ENCODE assay signal across 18 cellular contexts in genomic region chr1:110171134-110171733, GRCh38. TPM values are rescaled to one million over a fixed set of nuclear protein-coding genes. Genes with fewer than 3 reads are reported as not detected.
DNase-seq lines count a peak whose midpoint lies in the region; ATAC-seq, FAIRE-seq and TF ChIP-seq lines count a peak whose summit lies in the region.
"Had no signal": no experiment of that assay in that cellular context is flagged by ENCODE, and none has a peak within 500 bp of the region (broad histone marks: within the 10 kb centered on the region; RNA-seq: fewer than 3 reads in every experiment).

No MANE protein-coding gene starts in this region.

- DNase-seq in G401 (ENCODE audit: low spot score) (peak; percentile 66), NCI-H2171 treated with DMSO at 0.1 percent for 48 hours (lab: John Stamatoyannopoulos, UW) (peak; percentile 89), astrocyte of the hippocampus (ENCODE audit: low read depth, low spot score) (peak; percentile 18), renal cortical epithelial cell (ENCODE audit: low read depth) (peak; percentile 36), RCC 7860 (ENCODE audit: low spot score) (no peak), coronary artery (ENCODE audit: low spot score) (no peak)
- DNase-seq: activated CD4-positive, alpha-beta T cell treated with anti-CD3 and anti-CD28 coated beads for 36 hours; left ventricle myocardium inferior; MV-4-11; NCI-H526; RPMI8226; T-helper 17 cell had no signal

- no peak for FAIRE-seq in RCC 7860 (lab: Jason Lieb, UNC)
- FAIRE-seq: GM18507, GM19239 had no signal

- ATAC-seq in GM19463 (IDR thresholded peaks at IDR 0.05; ENCODE audit: unreplicated experiment) = no peak
- ATAC-seq: activated CD4-positive, alpha-beta T cell treated with anti-CD3 and anti-CD28 coated beads for 36 hours; HCT116; T-helper 17 cell had no signal

- no peak overlapping the region for H3K27ac ChIP-seq in coronary artery
- H3K27ac ChIP-seq: left ventricle myocardium inferior, prostate gland had no signal

- no peak for TF ChIP-seq CTCF in coronary artery (IDR thresholded peaks at IDR 0.05)

- no peak overlapping the region for H3K4me3 ChIP-seq in coronary artery
- H3K4me3 ChIP-seq: left ventricle myocardium inferior, prostate gland had no signal

- in situ Hi-C loops in G401 (cut with HindIII; ENCODE audit: low sequenced_read_pairs) = no loop called here

RNA-seq across cellular contexts. Expression of gene SLC6A17, which starts 20.9 kb away (rescaled TPM):
- 0.92 and 1.3 TPM in 2 replicates for total RNA-seq in G401 (2014; rRNA removed; shearing (Covaris generic))
- total RNA-seq in renal cortical epithelial cell = 0.35 and 0.45 TPM in 2 replicates
- total RNA-seq: left ventricle myocardium inferior, T-helper 17 cell had no signal

RNA-seq across cellular contexts. Expression of gene KCNC4, which starts 38.9 kb away (rescaled TPM):
- 4.8 and 5.9 TPM in 2 replicates for total RNA-seq in G401 (2014; rRNA removed; shearing (Covaris generic))
- 2.6 and 15.2 TPM in 2 replicates for total RNA-seq in renal cortical epithelial cell

RNA-seq across cellular contexts. Expression of gene UBL4B, which starts 59.0 kb away (rescaled TPM):
- not detected in 2 replicates for total RNA-seq in G401 (2014; rRNA removed; shearing (Covaris generic))
- total RNA-seq in renal cortical epithelial cell = not detected in 2 replicates
- total RNA-seq: activated CD4-positive, alpha-beta T cell treated with anti-CD3 and anti-CD28 coated beads for 36 hours; bronchial epithelial cell; left ventricle myocardium inferior; T-helper 17 cell had no signal

Comparison
In these comparisons a context has a peak if more than half of its experiments do, and no peak if none do; other contexts are left out.
1. DNase-seq: peak in G401 (single experiment), NCI-H2171 treated with DMSO at 0.1 percent for 48 hours (single experiment), astrocyte of the hippocampus (single experiment) and renal cortical epithelial cell (single experiment); none in RCC 7860 (single experiment) and coronary artery (single experiment).